In the genomic region with DNA sequence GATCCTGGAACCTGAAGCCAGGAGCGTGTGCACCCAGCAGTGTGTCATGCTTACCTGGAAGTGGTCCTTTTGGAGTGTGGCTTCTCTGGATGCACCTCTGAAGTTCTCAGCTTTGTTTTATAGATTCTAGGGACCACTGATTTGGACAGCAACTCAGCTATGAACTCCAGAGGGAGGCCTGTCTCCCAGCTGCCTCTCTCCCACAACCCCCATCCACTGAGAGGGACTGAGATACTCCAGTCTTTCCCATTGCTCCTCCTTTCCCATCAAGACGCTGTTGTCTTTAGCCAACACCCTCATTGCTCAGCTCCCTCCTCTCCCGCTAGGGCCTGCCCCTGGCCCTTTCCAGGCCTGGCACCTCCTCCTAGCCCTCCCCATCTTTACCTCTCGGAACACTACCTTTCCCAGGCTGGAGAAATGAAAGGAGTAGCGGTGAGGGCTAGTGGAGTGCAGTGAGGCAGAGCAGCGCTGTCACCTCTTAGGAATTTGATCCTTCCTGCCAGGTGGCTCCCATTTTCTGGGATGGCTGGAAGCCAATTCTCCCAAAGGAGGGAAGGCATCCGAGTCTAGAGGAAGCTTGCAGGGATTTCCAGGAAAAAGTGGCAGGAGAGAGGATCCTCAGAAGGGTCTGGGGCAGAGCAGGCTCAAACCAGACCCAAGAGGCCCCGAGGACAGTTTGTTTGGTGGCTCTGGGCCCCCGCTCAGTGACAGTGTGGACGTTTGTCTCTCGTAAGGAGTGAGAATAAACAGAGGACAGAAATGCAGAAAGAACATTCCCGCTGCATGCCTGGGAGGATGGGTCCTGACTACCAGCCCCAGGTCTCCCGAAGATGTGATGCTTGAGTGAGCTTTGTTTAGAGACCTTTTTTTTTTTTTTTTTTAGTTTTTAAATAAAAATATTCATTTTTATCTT, we compare ENCODE assay signal across 1 cellular context.
TF ChIP-seq lines count a peak whose summit lies in the region.

Gene LRRN4 (minus strand): TSS at position 285 of the 913 bp plus-strand sequence. CDS start 1,261 bp downstream, outside the sequence.

TF ChIP-seq in HEK293, 187 proteins besides CTCF, POLR2A, EP300 and RAD21 (continued from another document):
- TF ChIP-seq KLF7 (tag by site-specific recombination; IDR thresholded peaks at IDR 0.05; ENCODE audit: borderline replicate concordance): no peak
- no peak for TF ChIP-seq ZNF530 (tag by site-specific recombination; IDR thresholded peaks at IDR 0.05; ENCODE audit: low read depth)
- no peak for TF ChIP-seq ZNF510 (tag by site-specific recombination; IDR thresholded peaks at IDR 0.05; ENCODE audit: insufficient replicate concordance)
- no peak for TF ChIP-seq TRIM28 (IDR thresholded peaks at IDR 0.05; ENCODE audit: borderline replicate concordance, low read length)
- no peak for TF ChIP-seq ZNF133 (tag by site-specific recombination; IDR thresholded peaks at IDR 0.05)
- TF ChIP-seq BCL11A (tag by site-specific recombination; IDR thresholded peaks at IDR 0.05; ENCODE audit: low read depth): no peak
- no peak for TF ChIP-seq ZNF777 (tag by site-specific recombination; IDR thresholded peaks at IDR 0.05; ENCODE audit: borderline replicate concordance)
- TF ChIP-seq ZNF707 (tag by site-specific recombination; IDR thresholded peaks at IDR 0.05): no peak
- TF ChIP-seq FEZF1 (tag by site-specific recombination; IDR thresholded peaks at IDR 0.05): no peak
- TF ChIP-seq MZF1 (tag by site-specific recombination; IDR thresholded peaks at IDR 0.05; ENCODE audit: borderline replicate concordance): no peak
- no peak for TF ChIP-seq ZNF148 (tag by site-specific recombination; IDR thresholded peaks at IDR 0.05; ENCODE audit: borderline replicate concordance)
- no peak for TF ChIP-seq ZNF626 (tag by site-specific recombination; IDR thresholded peaks at IDR 0.05)
- peak; percentile 70 for TF ChIP-seq REST (tag by site-specific recombination; IDR thresholded peaks at IDR 0.05)
- TF ChIP-seq ZNF596 (tag by site-specific recombination; IDR thresholded peaks at IDR 0.05): no peak
- no peak for TF ChIP-seq ZBTB1 (tag by site-specific recombination; IDR thresholded peaks at IDR 0.05)
- no peak for TF ChIP-seq ZNF747 (tag by site-specific recombination; IDR thresholded peaks at IDR 0.05)
- TF ChIP-seq EGR2 (tag by site-specific recombination; IDR thresholded peaks at IDR 0.05; ENCODE audit: low read depth): no peak
- no peak for TF ChIP-seq ZNF274 (IDR thresholded peaks at IDR 0.05; ENCODE audit: low read length)
- no peak for TF ChIP-seq ZNF274 (tag by site-specific recombination; IDR thresholded peaks at IDR 0.05; ENCODE audit: borderline replicate concordance)
- TF ChIP-seq ZNF621 (tag by site-specific recombination; IDR thresholded peaks at IDR 0.05): no peak
- TF ChIP-seq, protein P1, sequence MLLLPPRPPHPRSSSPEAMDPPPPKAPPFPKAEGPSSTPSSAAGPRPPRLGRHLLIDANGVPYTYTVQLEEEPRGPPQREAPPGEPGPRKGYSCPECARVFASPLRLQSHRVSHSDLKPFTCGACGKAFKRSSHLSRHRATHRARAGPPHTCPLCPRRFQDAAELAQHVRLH (tag by site-specific recombination; IDR thresholded peaks at IDR 0.05): no peak
- no peak for TF ChIP-seq TSHZ1 (tag by site-specific recombination; IDR thresholded peaks at IDR 0.05; ENCODE audit: borderline replicate concordance)
- no peak for TF ChIP-seq HOXA7 (CRISPR knock-in tag; IDR thresholded peaks at IDR 0.05; ENCODE audit: borderline replicate concordance)
- no peak for TF ChIP-seq ZNF239 (tag by site-specific recombination; IDR thresholded peaks at IDR 0.05)
- no peak for TF ChIP-seq ZNF776 (tag by site-specific recombination; IDR thresholded peaks at IDR 0.05; ENCODE audit: borderline replicate concordance)
- no peak for TF ChIP-seq ZNF639 (tag by site-specific recombination; IDR thresholded peaks at IDR 0.05)
- 0 out of 2 replicates have a peak, but pooled peaks have one; percentile 25 for TF ChIP-seq ZNF335 (tag by site-specific recombination; conservative IDR thresholded peaks at IDR 0.05)
- TF ChIP-seq ZNF558 (tag by site-specific recombination; IDR thresholded peaks at IDR 0.05): no peak
